ENCODE assay signal across 28 cellular contexts in genomic region chr1:226362346-226362745, GRCh38.
"Had no signal": no experiment of that assay in that cellular context is flagged by ENCODE, and none has a peak within 500 bp of the region (broad histone marks: within the 10 kb centered on the region; RNA-seq: fewer than 3 reads in every experiment).

No MANE protein-coding gene starts in this region.

- H3K4me3 Mint-ChIP-seq: dendritic cell treated with granulocyte-macrophage colony-stimulating factor and Interleukin-4, amounts not matched to agents 40 ng/mL and 50 ng/mL, for 4 days; endodermal cell; memory B cell; mesothelial cell of epicardium; naive B cell; natural killer cell treated with Interleukin-12 subunit alpha and Interleukin-12 subunit beta and Interleukin-15 and Interleukin-18, amount 100 ng/mL, for 72 hours; neural progenitor cell; stimulated activated effector memory CD8-positive, alpha-beta T cell treated with anti-CD3 and anti-CD28 coated beads, Interleukin-12 subunit alpha, Interleukin-12 subunit beta, amount 100 ng/mL, for 72 hours had no signal

- H3K4me1 ChIP-seq: colonic mucosa, foreskin keratinocyte, gastroesophageal sphincter, neural progenitor cell, prostate gland, testis, tibial artery, upper lobe of left lung had no signal

- ATAC-seq: foreskin keratinocyte; gastroesophageal sphincter; heart left ventricle; left cardiac atrium; stimulated activated effector memory CD8-positive, alpha-beta T cell treated with anti-CD3 and anti-CD28 coated beads, Interleukin-12 subunit alpha, Interleukin-12 subunit beta, amount 100 ng/mL, for 72 hours; stimulated activated naive CD8-positive, alpha-beta T cell treated with anti-CD3 and anti-CD28 coated beads, Interleukin-15, Interleukin-2, amounts not matched to agents 100 U/mL and 50 U/mL, for 24 hours had no signal

- H3K27me3 Mint-ChIP-seq: dendritic cell treated with granulocyte-macrophage colony-stimulating factor and Interleukin-4, amounts not matched to agents 40 ng/mL and 50 ng/mL, for 4 days; memory B cell; naive B cell; natural killer cell treated with Interleukin-12 subunit alpha and Interleukin-12 subunit beta and Interleukin-15 and Interleukin-18, amount 100 ng/mL, for 72 hours had no signal

- H3K4me3 ChIP-seq: colonic mucosa, esophagus muscularis mucosa, gastroesophageal sphincter, heart left ventricle, hepatocyte, lung, mucosa of descending colon, neural progenitor cell, prostate gland, right atrium auricular region, sigmoid colon, testis, tibial artery, upper lobe of left lung had no signal

- DNase-seq: colonic mucosa; effector CD8-positive, alpha-beta T cell; endodermal cell; foreskin keratinocyte; heart left ventricle; left cardiac atrium; mucosa of descending colon; naive B cell; sigmoid colon; stimulated activated CD4-positive, alpha-beta T cell treated with anti-CD3 and anti-CD28 coated beads, Interleukin-2, amount 100 ng/mL, for 24 hours; stimulated activated CD4-positive, alpha-beta T cell treated with anti-CD3 and anti-CD28 coated beads, Interleukin-4, amount 100 ng/mL, for 24 hours; stimulated activated naive CD8-positive, alpha-beta T cell treated with anti-CD3 and anti-CD28 coated beads, Interleukin-15, Interleukin-2, amounts not matched to agents 100 U/mL and 50 U/mL, for 24 hours; substantia nigra; testis; tibial artery; upper lobe of left lung had no signal

- H3K27ac Mint-ChIP-seq: dendritic cell treated with granulocyte-macrophage colony-stimulating factor and Interleukin-4, amounts not matched to agents 40 ng/mL and 50 ng/mL, for 4 days; endodermal cell; memory B cell; mesothelial cell of epicardium; neural progenitor cell; stimulated activated effector memory CD8-positive, alpha-beta T cell treated with anti-CD3 and anti-CD28 coated beads, Interleukin-12 subunit alpha, Interleukin-12 subunit beta, amount 100 ng/mL, for 72 hours had no signal

- H3K9me3 ChIP-seq: colonic mucosa, esophagus muscularis mucosa, gastroesophageal sphincter, heart left ventricle, mucosa of descending colon, prostate gland, right atrium auricular region, sigmoid colon, testis, tibial artery, upper lobe of left lung had no signal

- H3K4me1 Mint-ChIP-seq: endodermal cell; mesothelial cell of epicardium; neural progenitor cell; stimulated activated effector memory CD8-positive, alpha-beta T cell treated with anti-CD3 and anti-CD28 coated beads, Interleukin-12 subunit alpha, Interleukin-12 subunit beta, amount 100 ng/mL, for 72 hours had no signal

- H3K27me3 ChIP-seq: colonic mucosa, esophagus muscularis mucosa, foreskin keratinocyte, gastroesophageal sphincter, heart left ventricle, hepatocyte, neural progenitor cell, right atrium auricular region, sigmoid colon, testis, tibial artery, upper lobe of left lung had no signal

- H3K9me3 Mint-ChIP-seq: dendritic cell treated with granulocyte-macrophage colony-stimulating factor and Interleukin-4, amounts not matched to agents 40 ng/mL and 50 ng/mL, for 4 days; endodermal cell; memory B cell; mesothelial cell of epicardium; naive B cell; natural killer cell treated with Interleukin-12 subunit alpha and Interleukin-12 subunit beta and Interleukin-15 and Interleukin-18, amount 100 ng/mL, for 72 hours; neural progenitor cell; stimulated activated effector memory CD8-positive, alpha-beta T cell treated with anti-CD3 and anti-CD28 coated beads, Interleukin-12 subunit alpha, Interleukin-12 subunit beta, amount 100 ng/mL, for 72 hours had no signal

- H3K27ac ChIP-seq: colonic mucosa, esophagus muscularis mucosa, foreskin keratinocyte, gastroesophageal sphincter, hepatocyte, neural progenitor cell, prostate gland, right atrium auricular region, sigmoid colon, testis, tibial artery, upper lobe of left lung had no signal
